ENCODE assay signal across 20 cellular contexts in the genomic region with DNA sequence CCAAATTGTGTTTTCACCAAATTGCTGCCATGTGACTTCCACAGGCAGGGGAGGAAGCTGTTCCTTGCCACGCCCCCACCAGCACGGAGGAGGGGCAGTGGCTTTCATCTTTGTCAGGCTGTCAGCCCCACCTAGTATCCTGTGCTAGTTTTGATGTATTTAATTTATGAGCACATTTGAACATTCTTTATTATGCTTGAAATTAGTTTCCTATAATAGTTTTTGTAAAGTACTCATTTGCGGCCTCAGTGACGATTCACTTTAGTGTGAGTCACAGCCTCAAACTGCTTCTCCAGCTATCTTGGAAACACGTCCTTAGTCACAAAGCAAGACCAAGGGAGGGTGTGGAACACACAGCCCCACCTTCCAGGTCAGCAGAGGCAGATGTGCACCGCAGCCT.
A peak's percentile ranks its signal among the peaks of the same experiment; 100 is the strongest.
DNase-seq lines count a peak whose midpoint lies in the region; FAIRE-seq and TF ChIP-seq lines count a peak whose summit lies in the region.
"Had no signal": no experiment of that assay in that cellular context is flagged by ENCODE, and none has a peak within 500 bp of the region (broad histone marks: within the 10 kb centered on the region; RNA-seq: fewer than 3 reads in every experiment).

No MANE protein-coding gene starts in this region.

- H3K14ac ChIP-seq in H1 (ENCODE audit: insufficient read length) = no peak overlapping the region

- H3K27ac Mint-ChIP-seq in neural progenitor cell = no peak overlapping the region
- H3K27ac Mint-ChIP-seq: activated naive CD8-positive, alpha-beta T cell; activated T-cell treated with anti-CD3 and anti-CD28 coated beads, Interleukin-2, amount 50 U/mL, for 72 hours; stimulated activated memory B cell treated with anti-CD40 and anti-IgM and Interleukin-4, amounts not matched to agents 10 μg/mL and 1 μg/mL and 100 μg/mL, for 72 hours had no signal

- H2BK20ac ChIP-seq in H1 (ENCODE audit: low read length) = peak overlapping the region; percentile 29; the same call in 1 of the 2 replicates

- no peak overlapping the region for H3K4ac ChIP-seq in H1 (replicated peaks; ENCODE audit: insufficient read length, low read depth, low read length)

- H3K27me3 ChIP-seq in H1 (replicated peaks in 1 of 4; ENCODE audit: control insufficient read depth in 3 of 4, extremely low read depth in 1 of 4, insufficient read depth in 3 of 4, low read length in 3 of 4) (no peaks in the 10 kb centered on the region), smooth muscle cell (ENCODE audit: low read depth) (no peaks in the 10 kb centered on the region), neural progenitor cell (no peaks in the 10 kb centered on the region)
- H3K27me3 ChIP-seq: esophagus muscularis mucosa, testis had no signal

- H3K9me3 Mint-ChIP-seq in neural progenitor cell = peaks cover 15% of the 10 kb centered on the region
- H3K9me3 Mint-ChIP-seq: activated T-cell treated with anti-CD3 and anti-CD28 coated beads, Interleukin-2, amount 50 U/mL, for 72 hours; stimulated activated memory B cell treated with anti-CD40 and anti-IgM and Interleukin-4, amounts not matched to agents 10 μg/mL and 1 μg/mL and 100 μg/mL, for 72 hours had no signal

- no peak overlapping the region for H2BK15ac ChIP-seq in H1 (ENCODE audit: low read length)

- no peaks in the 10 kb centered on the region for H3K79me1 ChIP-seq in H1 (ENCODE audit: low read depth, low read length)

- peak overlapping the region; percentile 88; the same call in 1 of the 2 replicates for H3K18ac ChIP-seq in H1 (ENCODE audit: extremely low read depth, low read length)

- H3K27ac ChIP-seq in H1 (ENCODE audit: low read depth, low read length) = no peak overlapping the region
- H3K27ac ChIP-seq in smooth muscle cell (ENCODE audit: low read depth) = peak overlapping the region; percentile 73
- H3K27ac ChIP-seq in OCI-LY7 (ENCODE audit: low read depth, low read length, poor library complexity, severe bottlenecking) = no peak overlapping the region
- H3K27ac ChIP-seq in neural progenitor cell = no peak overlapping the region
- H3K27ac ChIP-seq: esophagus muscularis mucosa, HL-60, parathyroid adenoma, testis had no signal

- no peaks in the 10 kb centered on the region for H3K79me2 ChIP-seq in H1 (ENCODE audit: control insufficient read depth in 1 of 2, insufficient read depth in 2 of 2, low read length in 2 of 2)
- H3K79me2 ChIP-seq in smooth muscle cell (ENCODE audit: low read depth) = no peaks in the 10 kb centered on the region
- H3K79me2 ChIP-seq in OCI-LY7 (ENCODE audit: insufficient read depth, low read depth, low read length) = no peaks in the 10 kb centered on the region
- no peaks in the 10 kb centered on the region for H3K79me2 ChIP-seq in neural progenitor cell (ENCODE audit: low read depth)
- H3K79me2 ChIP-seq: parathyroid adenoma had no signal

- CTCF ChIA-PET in H1 (lab: Charles Lee; ENCODE audit: partially characterized antibody) = interaction anchor here (0.6 to 1.9 kb wide), 6 partner anchors 9 to 135 kb away, joined by 3 to 6 read pairs (median 3); no protein-coding TSS in a partner anchor
- CTCF ChIA-PET in OCI-LY7 (lab: Charles Lee; ENCODE audit: unreplicated experiment) = no interaction called here

- no peak overlapping the region for H2AK5ac ChIP-seq in H1 (ENCODE audit: low read depth, low read length)

- H3K56ac ChIP-seq in H1 (replicated peaks; ENCODE audit: insufficient read length, low read depth, low read length) = no peak overlapping the region

- intact Hi-C loops in OCI-LY7 (cut with micrococcal nuclease; ENCODE audit: unreplicated experiment) = no loop called here

- peaks cover 2% of the 10 kb centered on the region for H3K36me3 Mint-ChIP-seq in neural progenitor cell
- H3K36me3 Mint-ChIP-seq: activated naive CD8-positive, alpha-beta T cell; naive thymus-derived CD8-positive, alpha-beta T cell; stimulated activated memory B cell treated with anti-CD40 and anti-IgM and Interleukin-4, amounts not matched to agents 10 μg/mL and 1 μg/mL and 100 μg/mL, for 72 hours had no signal

- H2AFZ ChIP-seq in H1 (ENCODE audit: low read length) (no peak overlapping the region), smooth muscle cell (ENCODE audit: low read depth) (no peak overlapping the region), OCI-LY7 (ENCODE audit: low read length) (no peak overlapping the region), neural progenitor cell (replicated peaks) (no peak overlapping the region)
- H2AFZ ChIP-seq: parathyroid adenoma had no signal

- POLR2A ChIA-PET in H1 (lab: Charles Lee; ENCODE audit: partially characterized antibody) = no interaction called here
- POLR2A ChIA-PET in OCI-LY7 (lab: Charles Lee) = interaction anchor here (0.9 kb wide), 1 partner anchor 13 kb away, joined by 3 read pairs; no protein-coding TSS in a partner anchor

- H4K8ac ChIP-seq in H1 (ENCODE audit: extremely low read depth, insufficient read depth, low read length) = no peak overlapping the region

- no peaks in the 10 kb centered on the region for H3K23me2 ChIP-seq in H1 (ENCODE audit: low read depth, low read length)

- no peak for TF ChIP-seq CTCF in H1 (IDR thresholded peaks at IDR 0.05; ENCODE audit: control extremely low read depth in 1 of 3, insufficient read depth in 1 of 3, low read depth in 1 of 3, low read length in 3 of 3)
- TF ChIP-seq CTCF in smooth muscle cell (IDR thresholded peaks at IDR 0.05; ENCODE audit: borderline replicate concordance, insufficient read depth, poor library complexity, severe bottlenecking) = no peak
- TF ChIP-seq CTCF in OCI-LY7 (conservative IDR thresholded peaks at IDR 0.05; ENCODE audit: low read length) = no peak
- TF ChIP-seq CTCF in neural progenitor cell (IDR thresholded peaks at IDR 0.05) = no peak

- H3K4me1 Mint-ChIP-seq in neural progenitor cell = no peaks in the 10 kb centered on the region
- H3K4me1 Mint-ChIP-seq: stimulated activated memory B cell treated with anti-CD40 and anti-IgM and Interleukin-4, amounts not matched to agents 10 μg/mL and 1 μg/mL and 100 μg/mL, for 72 hours had no signal

- H3K9me3 ChIP-seq in H1 (ENCODE audit: insufficient read depth in 2 of 2, low read depth in 1 of 2, low read length in 1 of 2) = peaks cover 5 to 9% of the 10 kb centered on the region in 2 experiments; a peak in 3 of 4 replicates
- H3K9me3 ChIP-seq in smooth muscle cell (replicated peaks; ENCODE audit: low read depth) = peaks cover 4% of the 10 kb centered on the region
- no peaks in the 10 kb centered on the region for H3K9me3 ChIP-seq in OCI-LY7 (ENCODE audit: low read length)
- no peaks in the 10 kb centered on the region for H3K9me3 ChIP-seq in neural progenitor cell (ENCODE audit: low read depth)
- H3K9me3 ChIP-seq: testis had no signal

- no peak for TF ChIP-seq RAD21 in H1 (IDR thresholded peaks at IDR 0.05 in 1 of 2, conservative IDR thresholded peaks at IDR 0.05 in 1 of 2; ENCODE audit: low read depth in 2 of 2, low read length in 2 of 2)

- H4K91ac ChIP-seq in H1 (replicated peaks; ENCODE audit: insufficient read length, low read length) = no peak overlapping the region

- H3K9ac ChIP-seq in H1 (replicated peaks in 1 of 4; ENCODE audit: extremely low read depth in 1 of 4, low read depth in 3 of 4, low read length in 3 of 4) (no peak overlapping the region), smooth muscle cell (ENCODE audit: low read depth) (peak overlapping the region; percentile 26), neural progenitor cell (no peak overlapping the region)
- H3K9ac ChIP-seq: parathyroid adenoma had no signal

- H3K4me3 ChIP-seq in H1 (ENCODE audit: extremely low read depth in 1 of 4, insufficient read depth in 2 of 4, low read depth in 3 of 4, low read length in 4 of 4) (no peak overlapping the region), smooth muscle cell (no peak overlapping the region), OCI-LY7 (ENCODE audit: low read depth, low read length, poor library complexity, severe bottlenecking) (no peak overlapping the region), neural progenitor cell (no peak overlapping the region)
- H3K4me3 ChIP-seq: esophagus muscularis mucosa had no signal

- TF ChIP-seq POLR2A in H1 (IDR thresholded peaks at IDR 0.05; ENCODE audit: control extremely low read depth in 1 of 2, low read depth in 2 of 2, low read length in 2 of 2) = no peak

- peak overlapping the region; percentile 11; the same call in 1 of the 2 replicates for H2BK5ac ChIP-seq in H1 (ENCODE audit: low read depth, low read length)

- H3F3A ChIP-seq in smooth muscle cell (ENCODE audit: low read depth) = no peaks in the 10 kb centered on the region
- H3F3A ChIP-seq in neural progenitor cell (ENCODE audit: low read depth) = no peaks in the 10 kb centered on the region

- H2BK120ac ChIP-seq in H1 (replicated peaks; ENCODE audit: low read depth, low read length) = no peak overlapping the region

- H4K20me1 ChIP-seq in H1 (replicated peaks in 1 of 2; ENCODE audit: control insufficient read depth in 1 of 2, insufficient read depth in 2 of 2, low read length in 2 of 2) = no peaks in the 10 kb centered on the region
- H4K20me1 ChIP-seq in smooth muscle cell (ENCODE audit: low read depth) = no peaks in the 10 kb centered on the region
- H4K20me1 ChIP-seq in OCI-LY7 (ENCODE audit: insufficient read depth, low read length) = no peaks in the 10 kb centered on the region
- H4K20me1 ChIP-seq in neural progenitor cell (ENCODE audit: low read depth) = no peaks in the 10 kb centered on the region

- H2BK12ac ChIP-seq in H1 (ENCODE audit: low read depth, low read length) = no peak overlapping the region; the same call in 1 of the 2 replicates

- H3K36me3 ChIP-seq in H1 (ENCODE audit: control insufficient read depth in 2 of 4, insufficient read depth in 4 of 4, low read length in 3 of 4) (no peaks in the 10 kb centered on the region), smooth muscle cell (ENCODE audit: low read depth) (no peaks in the 10 kb centered on the region), OCI-LY7 (ENCODE audit: insufficient read depth, low read length) (no peaks in the 10 kb centered on the region), neural progenitor cell (peaks cover 6% of the 10 kb centered on the region)
- H3K36me3 ChIP-seq: esophagus muscularis mucosa had no signal

- WGBS in H1 (ENCODE audit: extremely low coverage in 1 of 2, insufficient coverage in 1 of 2, insufficient read length in 1 of 2, insufficient replicate concordance in 2 of 2, low coverage in 1 of 2, low lambda C conversion rate in 2 of 2, missing lambda C conversion rate in 1 of 2), 2 experiments = 83% methylated on average over 6 of the region's 6 CpGs; no CpG with 5 or more reads in 1 of the 2 experiments
- 43% methylated on average over 6 of the region's 6 CpGs for WGBS in smooth muscle cell (ENCODE audit: low lambda C conversion rate)

- no peak overlapping the region for H3K4me3 Mint-ChIP-seq in neural progenitor cell
- H3K4me3 Mint-ChIP-seq: activated naive CD8-positive, alpha-beta T cell; activated T-cell treated with anti-CD3 and anti-CD28 coated beads, Interleukin-2, amount 50 U/mL, for 72 hours; naive thymus-derived CD8-positive, alpha-beta T cell; stimulated activated memory B cell treated with anti-CD40 and anti-IgM and Interleukin-4, amounts not matched to agents 10 μg/mL and 1 μg/mL and 100 μg/mL, for 72 hours had no signal

- DNase-seq in NOMO-1 treated with DMSO at 0.1 percent for 48 hours (lab: John Stamatoyannopoulos, UW; ENCODE audit: unreplicated experiment) (peak; percentile 18), H1 (ENCODE audit: low read depth in 1 of 2, low spot score in 2 of 2) (peak in 1 of 2 experiments; percentile 42), smooth muscle cell (lab: John Stamatoyannopoulos, UW; ENCODE audit: unreplicated experiment) (no peak), OCI-LY7 (ENCODE audit: low spot score) (no peak), neural progenitor cell (ENCODE audit: low spot score) (no peak), NCI-H1048 (lab: John Stamatoyannopoulos, UW) (no peak)
- DNase-seq: activated CD4-positive, CD25-positive, alpha-beta regulatory T cell treated with anti-CD3 and anti-CD28 coated beads, Interleukin-2, amount 50 U/mL, for 72 hours; activated T-cell treated with anti-CD3 and anti-CD28 coated beads, Interleukin-2, amount 50 U/mL, for 72 hours; effector CD8-positive, alpha-beta T cell; left colon; naive thymus-derived CD8-positive, alpha-beta T cell; NCI-H187; T-helper 9 cell; testis had no signal

- H3K23ac ChIP-seq in H1 (ENCODE audit: insufficient read length) = no peak overlapping the region

- no peaks in the 10 kb centered on the region; the same call in 1 of the 2 replicates for H3K9me2 ChIP-seq in OCI-LY7 (ENCODE audit: insufficient read depth, low read length)

- peak overlapping the region in 1 of 2 experiments; percentile 17; a peak in 1 of 4 replicates for H3K4me2 ChIP-seq in H1 (ENCODE audit: insufficient read depth in 1 of 2, low read depth in 2 of 2, low read length in 2 of 2)
- peak overlapping the region; percentile 65 for H3K4me2 ChIP-seq in smooth muscle cell
- no peak overlapping the region for H3K4me2 ChIP-seq in OCI-LY7 (ENCODE audit: low read length)
- H3K4me2 ChIP-seq in neural progenitor cell = no peak overlapping the region

- no peak for TF ChIP-seq EP300 in H1 (IDR thresholded peaks at IDR 0.05; ENCODE audit: borderline replicate concordance in 1 of 2, low read depth in 2 of 2, low read length in 2 of 2)

- no peak overlapping the region for H4K5ac ChIP-seq in H1 (ENCODE audit: insufficient read length, low read depth, low read length)

- H3K4me1 ChIP-seq in H1 (replicated peaks in 1 of 4; ENCODE audit: control insufficient read depth in 3 of 4, insufficient read depth in 4 of 4, low read length in 3 of 4) = peaks cover 4 to 12% (median 10%) of the 10 kb centered on the region in 4 experiments
- H3K4me1 ChIP-seq in smooth muscle cell (ENCODE audit: low read depth) = no peaks in the 10 kb centered on the region
- no peaks in the 10 kb centered on the region for H3K4me1 ChIP-seq in OCI-LY7 (ENCODE audit: insufficient read depth, low read length, poor library complexity, severe bottlenecking)
- no peaks in the 10 kb centered on the region for H3K4me1 ChIP-seq in neural progenitor cell
- H3K4me1 ChIP-seq: parathyroid adenoma had no signal

- H3K27me3 Mint-ChIP-seq in neural progenitor cell (ENCODE audit: insufficient read depth, low read depth) = peaks cover 5% of the 10 kb centered on the region

- peak; percentile 95 for FAIRE-seq in G401.6 (lab: Jason Lieb, UNC)
- FAIRE-seq in H1 (lab: Jason Lieb, UNC) = no peak

- no TSS peak for BruUV-seq in OCI-LY7 (replicated peaks; lab: Mats Ljungman, UMichigan)
